ENCODE assay signal across 1 cellular context in the genomic region with DNA sequence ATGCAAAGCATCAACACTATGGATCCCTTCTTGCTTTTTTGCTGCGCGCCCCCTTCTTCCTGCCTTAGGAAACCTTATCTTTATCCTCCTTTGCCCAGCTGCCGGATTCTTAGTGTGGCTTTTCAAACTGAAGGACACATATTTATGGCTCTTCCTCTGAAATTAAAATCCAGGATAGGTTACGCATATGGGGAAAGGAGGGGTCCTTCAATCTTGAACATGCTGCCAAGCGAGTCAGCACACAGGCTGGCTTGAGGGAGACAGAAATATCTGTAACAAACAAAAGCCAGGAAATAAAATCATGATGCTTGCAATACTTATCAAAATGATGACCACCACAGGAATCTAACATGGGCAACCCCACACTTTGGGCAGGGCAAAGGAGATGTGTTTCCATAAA.
TF ChIP-seq lines count a peak whose summit lies in the region.

No MANE protein-coding gene starts in this region.

TF ChIP-seq in GM23338, 12 proteins besides CTCF, POLR2A, EP300 and RAD21 (continued from another document):
- TF ChIP-seq, protein P1, sequence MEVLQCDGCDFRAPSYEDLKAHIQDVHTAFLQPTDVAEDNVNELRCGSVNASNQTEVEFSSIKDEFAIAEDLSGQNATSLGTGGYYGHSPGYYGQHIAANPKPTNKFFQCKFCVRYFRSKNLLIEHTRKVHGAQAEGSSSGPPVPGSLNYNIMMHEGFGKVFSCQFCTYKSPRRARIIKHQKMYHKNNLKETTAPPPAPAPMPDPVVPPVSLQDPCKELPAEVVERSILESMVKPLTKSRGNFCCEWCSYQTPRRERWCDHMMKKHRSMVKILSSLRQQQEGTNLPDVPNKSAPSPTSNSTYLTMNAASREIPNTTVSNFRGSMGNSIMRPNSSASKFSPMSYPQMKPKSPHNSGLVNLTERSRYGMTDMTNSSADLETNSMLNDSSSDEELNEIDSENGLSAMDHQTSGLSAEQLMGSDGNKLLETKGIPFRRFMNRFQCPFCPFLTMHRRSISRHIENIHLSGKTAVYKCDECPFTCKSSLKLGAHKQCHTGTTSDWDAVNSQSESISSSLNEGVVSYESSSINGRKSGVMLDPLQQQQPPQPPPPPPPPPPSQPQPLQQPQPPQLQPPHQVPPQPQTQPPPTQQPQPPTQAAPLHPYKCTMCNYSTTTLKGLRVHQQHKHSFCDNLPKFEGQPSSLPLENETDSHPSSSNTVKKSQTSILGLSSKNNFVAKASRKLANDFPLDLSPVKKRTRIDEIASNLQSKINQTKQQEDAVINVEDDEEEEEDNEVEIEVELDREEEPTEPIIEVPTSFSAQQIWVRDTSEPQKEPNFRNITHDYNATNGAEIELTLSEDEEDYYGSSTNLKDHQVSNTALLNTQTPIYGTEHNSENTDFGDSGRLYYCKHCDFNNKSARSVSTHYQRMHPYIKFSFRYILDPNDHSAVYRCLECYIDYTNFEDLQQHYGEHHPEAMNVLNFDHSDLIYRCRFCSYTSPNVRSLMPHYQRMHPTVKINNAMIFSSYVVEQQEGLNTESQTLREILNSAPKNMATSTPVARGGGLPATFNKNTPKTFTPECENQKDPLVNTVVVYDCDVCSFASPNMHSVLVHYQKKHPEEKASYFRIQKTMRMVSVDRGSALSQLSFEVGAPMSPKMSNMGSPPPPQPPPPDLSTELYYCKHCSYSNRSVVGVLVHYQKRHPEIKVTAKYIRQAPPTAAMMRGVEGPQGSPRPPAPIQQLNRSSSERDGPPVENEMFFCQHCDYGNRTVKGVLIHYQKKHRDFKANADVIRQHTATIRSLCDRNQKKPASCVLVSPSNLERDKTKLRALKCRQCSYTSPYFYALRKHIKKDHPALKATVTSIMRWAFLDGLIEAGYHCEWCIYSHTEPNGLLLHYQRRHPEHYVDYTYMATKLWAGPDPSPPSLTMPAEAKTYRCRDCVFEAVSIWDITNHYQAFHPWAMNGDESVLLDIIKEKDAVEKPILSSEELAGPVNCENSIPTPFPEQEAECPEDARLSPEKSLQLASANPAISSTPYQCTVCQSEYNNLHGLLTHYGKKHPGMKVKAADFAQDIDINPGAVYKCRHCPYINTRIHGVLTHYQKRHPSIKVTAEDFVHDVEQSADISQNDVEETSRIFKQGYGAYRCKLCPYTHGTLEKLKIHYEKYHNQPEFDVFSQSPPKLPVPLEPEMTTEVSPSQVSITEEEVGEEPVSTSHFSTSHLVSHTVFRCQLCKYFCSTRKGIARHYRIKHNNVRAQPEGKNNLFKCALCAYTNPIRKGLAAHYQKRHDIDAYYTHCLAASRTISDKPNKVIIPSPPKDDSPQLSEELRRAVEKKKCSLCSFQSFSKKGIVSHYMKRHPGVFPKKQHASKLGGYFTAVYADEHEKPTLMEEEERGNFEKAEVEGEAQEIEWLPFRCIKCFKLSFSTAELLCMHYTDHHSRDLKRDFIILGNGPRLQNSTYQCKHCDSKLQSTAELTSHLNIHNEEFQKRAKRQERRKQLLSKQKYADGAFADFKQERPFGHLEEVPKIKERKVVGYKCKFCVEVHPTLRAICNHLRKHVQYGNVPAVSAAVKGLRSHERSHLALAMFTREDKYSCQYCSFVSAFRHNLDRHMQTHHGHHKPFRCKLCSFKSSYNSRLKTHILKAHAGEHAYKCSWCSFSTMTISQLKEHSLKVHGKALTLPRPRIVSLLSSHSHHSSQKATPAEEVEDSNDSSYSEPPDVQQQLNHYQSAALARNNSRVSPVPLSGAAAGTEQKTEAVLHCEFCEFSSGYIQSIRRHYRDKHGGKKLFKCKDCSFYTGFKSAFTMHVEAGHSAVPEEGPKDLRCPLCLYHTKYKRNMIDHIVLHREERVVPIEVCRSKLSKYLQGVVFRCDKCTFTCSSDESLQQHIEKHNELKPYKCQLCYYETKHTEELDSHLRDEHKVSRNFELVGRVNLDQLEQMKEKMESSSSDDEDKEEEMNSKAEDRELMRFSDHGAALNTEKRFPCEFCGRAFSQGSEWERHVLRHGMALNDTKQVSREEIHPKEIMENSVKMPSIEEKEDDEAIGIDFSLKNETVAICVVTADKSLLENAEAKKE (CRISPR knock-in tag; IDR thresholded peaks at IDR 0.05): no peak
- no peak for TF ChIP-seq POLR2AphosphoS5 (IDR thresholded peaks at IDR 0.05; ENCODE audit: low read depth)
- TF ChIP-seq ZNF331 (CRISPR knock-in tag; IDR thresholded peaks at IDR 0.05; ENCODE audit: low read depth): no peak
- TF ChIP-seq CREB1 (CRISPR knock-in tag; IDR thresholded peaks at IDR 0.05; ENCODE audit: low read depth): no peak
- no peak for TF ChIP-seq EZH2phosphoT487 (IDR thresholded peaks at IDR 0.05; ENCODE audit: unreplicated experiment)
- TF ChIP-seq STAT1 (IDR thresholded peaks at IDR 0.05; ENCODE audit: unreplicated experiment): no peak
- TF ChIP-seq, protein P2, sequence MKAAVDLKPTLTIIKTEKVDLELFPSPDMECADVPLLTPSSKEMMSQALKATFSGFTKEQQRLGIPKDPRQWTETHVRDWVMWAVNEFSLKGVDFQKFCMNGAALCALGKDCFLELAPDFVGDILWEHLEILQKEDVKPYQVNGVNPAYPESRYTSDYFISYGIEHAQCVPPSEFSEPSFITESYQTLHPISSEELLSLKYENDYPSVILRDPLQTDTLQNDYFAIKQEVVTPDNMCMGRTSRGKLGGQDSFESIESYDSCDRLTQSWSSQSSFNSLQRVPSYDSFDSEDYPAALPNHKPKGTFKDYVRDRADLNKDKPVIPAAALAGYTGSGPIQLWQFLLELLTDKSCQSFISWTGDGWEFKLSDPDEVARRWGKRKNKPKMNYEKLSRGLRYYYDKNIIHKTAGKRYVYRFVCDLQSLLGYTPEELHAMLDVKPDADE (IDR thresholded peaks at IDR 0.05): no peak
- no peak for TF ChIP-seq NANOG (IDR thresholded peaks at IDR 0.05; ENCODE audit: borderline replicate concordance)
- no peak for TF ChIP-seq EZH2 (IDR thresholded peaks at IDR 0.05; ENCODE audit: low read depth, unreplicated experiment)
- TF ChIP-seq, protein P3, sequence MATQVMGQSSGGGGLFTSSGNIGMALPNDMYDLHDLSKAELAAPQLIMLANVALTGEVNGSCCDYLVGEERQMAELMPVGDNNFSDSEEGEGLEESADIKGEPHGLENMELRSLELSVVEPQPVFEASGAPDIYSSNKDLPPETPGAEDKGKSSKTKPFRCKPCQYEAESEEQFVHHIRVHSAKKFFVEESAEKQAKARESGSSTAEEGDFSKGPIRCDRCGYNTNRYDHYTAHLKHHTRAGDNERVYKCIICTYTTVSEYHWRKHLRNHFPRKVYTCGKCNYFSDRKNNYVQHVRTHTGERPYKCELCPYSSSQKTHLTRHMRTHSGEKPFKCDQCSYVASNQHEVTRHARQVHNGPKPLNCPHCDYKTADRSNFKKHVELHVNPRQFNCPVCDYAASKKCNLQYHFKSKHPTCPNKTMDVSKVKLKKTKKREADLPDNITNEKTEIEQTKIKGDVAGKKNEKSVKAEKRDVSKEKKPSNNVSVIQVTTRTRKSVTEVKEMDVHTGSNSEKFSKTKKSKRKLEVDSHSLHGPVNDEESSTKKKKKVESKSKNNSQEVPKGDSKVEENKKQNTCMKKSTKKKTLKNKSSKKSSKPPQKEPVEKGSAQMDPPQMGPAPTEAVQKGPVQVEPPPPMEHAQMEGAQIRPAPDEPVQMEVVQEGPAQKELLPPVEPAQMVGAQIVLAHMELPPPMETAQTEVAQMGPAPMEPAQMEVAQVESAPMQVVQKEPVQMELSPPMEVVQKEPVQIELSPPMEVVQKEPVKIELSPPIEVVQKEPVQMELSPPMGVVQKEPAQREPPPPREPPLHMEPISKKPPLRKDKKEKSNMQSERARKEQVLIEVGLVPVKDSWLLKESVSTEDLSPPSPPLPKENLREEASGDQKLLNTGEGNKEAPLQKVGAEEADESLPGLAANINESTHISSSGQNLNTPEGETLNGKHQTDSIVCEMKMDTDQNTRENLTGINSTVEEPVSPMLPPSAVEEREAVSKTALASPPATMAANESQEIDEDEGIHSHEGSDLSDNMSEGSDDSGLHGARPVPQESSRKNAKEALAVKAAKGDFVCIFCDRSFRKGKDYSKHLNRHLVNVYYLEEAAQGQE (IDR thresholded peaks at IDR 0.05; ENCODE audit: unreplicated experiment): no peak
